14 cellular contexts compared by ENCODE assay signal in the genomic region with DNA sequence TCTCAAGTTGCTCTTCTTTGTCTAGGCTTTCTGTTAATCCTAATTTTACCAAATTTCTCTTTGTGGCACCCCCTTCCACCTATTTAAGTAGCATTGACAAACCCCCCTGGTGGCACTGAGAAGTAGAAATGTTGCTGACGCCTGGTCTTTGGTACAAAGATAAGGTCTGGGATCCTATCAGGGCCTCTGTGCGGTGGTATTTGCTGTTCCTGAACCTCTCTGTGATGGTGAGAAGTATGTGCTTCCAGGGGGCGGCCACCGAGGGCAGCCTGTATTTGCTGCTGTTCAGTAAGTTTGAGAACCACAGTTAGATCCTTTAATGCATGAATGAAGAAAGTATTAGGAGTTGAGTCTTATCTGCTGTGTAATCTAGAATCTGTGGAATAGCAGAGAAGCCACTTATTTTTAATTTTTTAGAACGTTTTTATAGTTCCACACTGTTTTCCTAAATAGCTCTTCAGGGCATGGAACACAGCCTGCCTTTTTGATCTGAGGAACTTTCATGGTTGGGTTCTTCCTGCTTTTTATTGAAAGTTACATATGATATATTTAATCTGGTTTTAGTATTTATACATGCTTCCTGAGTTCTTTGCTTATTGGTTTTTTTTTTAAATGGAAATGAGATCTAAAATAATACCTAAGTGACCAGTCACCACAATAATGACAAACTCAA.
DNase-seq lines count a peak whose midpoint lies in the region; ATAC-seq, FAIRE-seq and TF ChIP-seq lines count a peak whose summit lies in the region.
"Had no signal": no experiment of that assay in that cellular context is flagged by ENCODE, and none has a peak within 500 bp of the region (broad histone marks: within the 10 kb centered on the region; RNA-seq: fewer than 3 reads in every experiment).

No MANE protein-coding gene starts in this region.

- POLR2A ChIA-PET in A549 (lab: Yijun Ruan, JAX) (no interaction called here), HEK293 (lab: Yijun Ruan, JAX) (no interaction called here)

- H3K9me3 ChIP-seq in A549 (no peaks in the 10 kb centered on the region), HEK293 (ENCODE audit: control insufficient read depth, insufficient read depth, low read depth, low read length) (no peaks in the 10 kb centered on the region), ascending aorta (no peaks in the 10 kb centered on the region)

- 23% methylated on average over 5 of the region's 5 CpGs for WGBS in A549 (ENCODE audit: missing lambda C conversion rate)

- TF ChIP-seq POLR2A in A549 (IDR thresholded peaks at IDR 0.05; ENCODE audit: low read length) = no peak

- H3K4me2 ChIP-seq in A549 = peak overlapping the region; percentile 81

- FAIRE-seq in A549 (lab: Jason Lieb, UNC) = no peak

- H3K4me3 ChIP-seq in A549 (no peak overlapping the region), HEK293 (ENCODE audit: low read depth, low read length) (no peak overlapping the region), ascending aorta (no peak overlapping the region)

- no peak for TF ChIP-seq CTCF in A549 (IDR thresholded peaks at IDR 0.05)
- TF ChIP-seq CTCF in HEK293 (tag by site-specific recombination; IDR thresholded peaks at IDR 0.05) = no peak
- no peak for TF ChIP-seq CTCF in ascending aorta (IDR thresholded peaks at IDR 0.05)

- no peaks in the 10 kb centered on the region for H3K27me3 ChIP-seq in ascending aorta

- peak in 1 of 2 experiments; percentile 39 for DNase-seq in A549 (ENCODE audit: low read depth in 1 of 2, low spot score in 1 of 2)
- peak; percentile 17 to 77 for DNase-seq in SW 1271 (lab: John Stamatoyannopoulos, UW)
- DNase-seq in glomerular visceral epithelial cell (ENCODE audit: extremely low spot score) = peak; percentile 67
- no peak for DNase-seq in posterior cingulate gyrus
- DNase-seq in ascending aorta (ENCODE audit: low spot score in 2 of 2) = no peak
- DNase-seq in NCI-H1436 treated with DMSO at 0.1 percent for 48 hours (lab: John Stamatoyannopoulos, UW) = no peak
- no peak for DNase-seq in NCI-H146 (lab: John Stamatoyannopoulos, UW)
- DNase-seq: activated B cell treated with CpG ODN at 0.5 μM for 24 hours; activated T-cell treated with anti-CD3 and anti-CD28 coated beads, Interleukin-2, amount 50 U/mL, for 72 hours; H7; left ventricle myocardium superior; NCI-H1048; right cardiac atrium had no signal

- CTCF ChIA-PET in A549 (lab: Yijun Ruan, JAX) = interaction anchor here (0.9 to 5.2 kb wide), 6 partner anchors 12 to 281 kb away, joined by 3 to 53 read pairs (median 4); no protein-coding TSS in a partner anchor
- CTCF ChIA-PET in HEK293 (lab: Yijun Ruan, JAX) = interaction anchor here (0.7 to 1.5 kb wide), 7 partner anchors 108 to 381 kb away, joined by 3 to 4 read pairs (median 3); a partner anchor contains a TSS

- ATAC-seq in A549 = peak in 1 of 2 experiments; percentile 27; a peak in 3 of 6 replicates
- ATAC-seq: activated T-cell treated with anti-CD3 and anti-CD28 coated beads, Interleukin-2, amount 50 U/mL, for 72 hours; left ventricle myocardium superior had no signal

- intact Hi-C loops in posterior cingulate gyrus (cut with DNase I) (loop anchor here (5.0 kb wide), 1 partner anchor 255 kb away; no protein-coding TSS in a partner anchor), ascending aorta (cut with DNase I) (no loop called here)

- peaks cover 0 to 4% of the 10 kb centered on the region in 2 experiments; a peak in 1 of 3 replicates for H3K36me3 ChIP-seq in HEK293 (ENCODE audit: control insufficient read depth in 2 of 2, insufficient read depth in 1 of 2, low read length in 2 of 2)
- peaks cover 0 to 4% of the 10 kb centered on the region in 2 donors for H3K36me3 ChIP-seq in ascending aorta

- TF ChIP-seq RAD21 in A549 (conservative IDR thresholded peaks at IDR 0.05 in 1 of 2, IDR thresholded peaks at IDR 0.05 in 1 of 2) = no peak

- H3K4me1 ChIP-seq in A549 (peaks cover 93% of the 10 kb centered on the region), HEK293 (ENCODE audit: control insufficient read depth, insufficient read depth, low read length) (peaks cover 67% of the 10 kb centered on the region), ascending aorta (peaks cover 16 to 43% of the 10 kb centered on the region in 2 donors)

- H3K27ac ChIP-seq in A549 (peak overlapping the region; percentile 66 to 89), HEK293 (ENCODE audit: extremely low read depth, low read depth, low read length) (no peak overlapping the region), ascending aorta (peak overlapping the region in 1 of 2 donors; percentile 69)

- TF ChIP-seq EP300 in A549 (IDR thresholded peaks at IDR 0.05) = no peak

TF ChIP-seq in A549, 52 proteins besides CTCF, POLR2A, EP300 and RAD21:
- no peak for TF ChIP-seq NR3C1 (IDR thresholded peaks at IDR 0.05)
- no peak for TF ChIP-seq ZSCAN20 (CRISPR knock-in tag; IDR thresholded peaks at IDR 0.05)
- TF ChIP-seq, protein P1, sequence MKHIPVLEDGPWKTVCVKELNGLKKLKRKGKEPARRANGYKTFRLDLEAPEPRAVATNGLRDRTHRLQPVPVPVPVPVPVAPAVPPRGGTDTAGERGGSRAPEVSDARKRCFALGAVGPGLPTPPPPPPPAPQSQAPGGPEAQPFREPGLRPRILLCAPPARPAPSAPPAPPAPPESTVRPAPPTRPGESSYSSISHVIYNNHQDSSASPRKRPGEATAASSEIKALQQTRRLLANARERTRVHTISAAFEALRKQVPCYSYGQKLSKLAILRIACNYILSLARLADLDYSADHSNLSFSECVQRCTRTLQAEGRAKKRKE (CRISPR knock-in tag; IDR thresholded peaks at IDR 0.05; ENCODE audit: low read depth) = peak; percentile 30; the same call in 1 of the 2 replicates

TF ChIP-seq in HEK293, 187 proteins besides CTCF, POLR2A, EP300 and RAD21 (continues in another document):
- no peak for TF ChIP-seq ZNF548 (tag by site-specific recombination; IDR thresholded peaks at IDR 0.05)
- TF ChIP-seq ZNF792 (tag by site-specific recombination; IDR thresholded peaks at IDR 0.05) = no peak
- TF ChIP-seq, protein P2, sequence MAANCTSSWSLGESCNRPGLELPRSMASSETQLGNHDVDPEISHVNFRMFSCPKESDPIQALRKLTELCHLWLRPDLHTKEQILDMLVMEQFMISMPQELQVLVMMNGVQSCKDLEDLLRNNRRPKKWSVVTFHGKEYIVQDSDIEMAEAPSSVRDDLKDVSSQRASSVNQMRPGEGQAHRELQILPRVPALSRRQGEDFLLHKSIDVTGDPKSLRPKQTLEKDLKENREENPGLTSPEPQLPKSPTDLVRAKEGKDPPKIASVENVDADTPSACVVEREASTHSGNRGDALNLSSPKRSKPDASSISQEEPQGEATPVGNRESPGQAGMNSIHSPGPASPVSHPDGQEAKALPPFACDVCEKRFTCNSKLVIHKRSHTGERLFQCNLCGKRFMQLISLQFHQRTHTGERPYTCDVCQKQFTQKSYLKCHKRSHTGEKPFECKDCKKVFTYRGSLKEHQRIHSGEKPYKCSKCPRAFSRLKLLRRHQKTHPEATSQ (tag by site-specific recombination; IDR thresholded peaks at IDR 0.05) = no peak
- TF ChIP-seq, protein P3, sequence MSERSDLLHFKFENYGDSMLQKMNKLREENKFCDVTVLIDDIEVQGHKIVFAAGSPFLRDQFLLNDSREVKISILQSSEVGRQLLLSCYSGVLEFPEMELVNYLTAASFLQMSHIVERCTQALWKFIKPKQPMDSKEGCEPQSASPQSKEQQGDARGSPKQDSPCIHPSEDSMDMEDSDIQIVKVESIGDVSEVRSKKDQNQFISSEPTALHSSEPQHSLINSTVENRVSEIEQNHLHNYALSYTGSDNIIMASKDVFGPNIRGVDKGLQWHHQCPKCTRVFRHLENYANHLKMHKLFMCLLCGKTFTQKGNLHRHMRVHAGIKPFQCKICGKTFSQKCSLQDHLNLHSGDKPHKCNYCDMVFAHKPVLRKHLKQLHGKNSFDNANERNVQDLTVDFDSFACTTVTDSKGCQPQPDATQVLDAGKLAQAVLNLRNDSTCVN (tag by site-specific recombination; optimal IDR thresholded peaks at IDR 0.05) = no peak
- TF ChIP-seq, protein P4, sequence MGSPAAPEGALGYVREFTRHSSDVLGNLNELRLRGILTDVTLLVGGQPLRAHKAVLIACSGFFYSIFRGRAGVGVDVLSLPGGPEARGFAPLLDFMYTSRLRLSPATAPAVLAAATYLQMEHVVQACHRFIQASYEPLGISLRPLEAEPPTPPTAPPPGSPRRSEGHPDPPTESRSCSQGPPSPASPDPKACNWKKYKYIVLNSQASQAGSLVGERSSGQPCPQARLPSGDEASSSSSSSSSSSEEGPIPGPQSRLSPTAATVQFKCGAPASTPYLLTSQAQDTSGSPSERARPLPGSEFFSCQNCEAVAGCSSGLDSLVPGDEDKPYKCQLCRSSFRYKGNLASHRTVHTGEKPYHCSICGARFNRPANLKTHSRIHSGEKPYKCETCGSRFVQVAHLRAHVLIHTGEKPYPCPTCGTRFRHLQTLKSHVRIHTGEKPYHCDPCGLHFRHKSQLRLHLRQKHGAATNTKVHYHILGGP (tag by site-specific recombination; IDR thresholded peaks at IDR 0.05) = no peak
- TF ChIP-seq OSR2 (tag by site-specific recombination; IDR thresholded peaks at IDR 0.05) = peak; percentile 87
- TF ChIP-seq, protein P5, sequence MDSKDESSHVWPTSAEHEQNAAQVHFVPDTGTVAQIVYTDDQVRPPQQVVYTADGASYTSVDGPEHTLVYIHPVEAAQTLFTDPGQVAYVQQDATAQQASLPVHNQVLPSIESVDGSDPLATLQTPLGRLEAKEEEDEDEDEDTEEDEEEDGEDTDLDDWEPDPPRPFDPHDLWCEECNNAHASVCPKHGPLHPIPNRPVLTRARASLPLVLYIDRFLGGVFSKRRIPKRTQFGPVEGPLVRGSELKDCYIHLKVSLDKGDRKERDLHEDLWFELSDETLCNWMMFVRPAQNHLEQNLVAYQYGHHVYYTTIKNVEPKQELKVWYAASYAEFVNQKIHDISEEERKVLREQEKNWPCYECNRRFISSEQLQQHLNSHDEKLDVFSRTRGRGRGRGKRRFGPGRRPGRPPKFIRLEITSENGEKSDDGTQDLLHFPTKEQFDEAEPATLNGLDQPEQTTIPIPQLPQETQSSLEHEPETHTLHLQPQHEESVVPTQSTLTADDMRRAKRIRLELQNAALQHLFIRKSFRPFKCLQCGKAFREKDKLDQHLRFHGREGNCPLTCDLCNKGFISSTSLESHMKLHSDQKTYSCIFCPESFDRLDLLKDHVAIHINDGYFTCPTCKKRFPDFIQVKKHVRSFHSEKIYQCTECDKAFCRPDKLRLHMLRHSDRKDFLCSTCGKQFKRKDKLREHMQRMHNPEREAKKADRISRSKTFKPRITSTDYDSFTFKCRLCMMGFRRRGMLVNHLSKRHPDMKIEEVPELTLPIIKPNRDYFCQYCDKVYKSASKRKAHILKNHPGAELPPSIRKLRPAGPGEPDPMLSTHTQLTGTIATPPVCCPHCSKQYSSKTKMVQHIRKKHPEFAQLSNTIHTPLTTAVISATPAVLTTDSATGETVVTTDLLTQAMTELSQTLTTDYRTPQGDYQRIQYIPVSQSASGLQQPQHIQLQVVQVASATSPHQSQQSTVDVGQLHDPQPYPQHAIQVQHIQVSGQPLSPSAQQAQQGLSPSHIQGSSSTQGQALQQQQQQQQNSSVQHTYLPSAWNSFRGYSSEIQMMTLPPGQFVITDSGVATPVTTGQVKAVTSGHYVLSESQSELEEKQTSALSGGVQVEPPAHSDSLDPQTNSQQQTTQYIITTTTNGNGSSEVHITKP (tag by site-specific recombination; IDR thresholded peaks at IDR 0.05) = 0 out of 2 replicates have a peak, but pooled peaks have one; percentile 13
- TF ChIP-seq ZNF600 (tag by site-specific recombination; IDR thresholded peaks at IDR 0.05) = peak; percentile 80

Comparison
In these comparisons a context has a peak if more than half of its experiments do, and no peak if none do; other contexts are left out.
1. DNase-seq: peak in SW 1271 (2 of 2) and glomerular visceral epithelial cell (single experiment); none in posterior cingulate gyrus (0 of 10), ascending aorta (0 of 2), NCI-H1436 treated with DMSO at 0.1 percent for 48 hours (single experiment) and NCI-H146 (single experiment).